In genomic region chr2:23530121-23530908, GRCh38 we compare ENCODE assay signal across 28 cellular contexts.
DNase-seq lines count a peak whose midpoint lies in the region.
"Had no signal": no experiment of that assay in that cellular context is flagged by ENCODE, and none has a peak within 500 bp of the region (broad histone marks: within the 10 kb centered on the region; RNA-seq: fewer than 3 reads in every experiment).

No MANE protein-coding gene starts in this region.

- in situ Hi-C loops in HAP-1 (cut with MboI; ENCODE audit: low sequenced_read_pairs), result no loop called here

- no peaks in the 10 kb centered on the region for H3K36me3 ChIP-seq in HAP-1 (replicated peaks)
- H3K36me3 ChIP-seq: left ventricle myocardium inferior, neural progenitor cell, prostate gland, SJCRH30 had no signal

- DNase-seq in NCI-H1417 (lab: John Stamatoyannopoulos, UW) (peak in 2 of 3 experiments; percentile 67 to 91), NCI-H1417 treated with DMSO at 0.1 percent for 48 hours (lab: John Stamatoyannopoulos, UW) (no peak), DMS 273 treated with DMSO at 0.1 percent for 48 hours (lab: John Stamatoyannopoulos, UW) (peak; percentile 98), NCI-H345 (lab: John Stamatoyannopoulos, UW) (peak; percentile 75), inferior parietal cortex (ENCODE audit: extremely low spot score) (peak; percentile 40), HAP-1 (ENCODE audit: low spot score in 2 of 2) (no peak), hepatic stellate cell (ENCODE audit: low spot score) (no peak)
- no peak for DNase-seq in activated CD4-positive, alpha-beta T cell treated with anti-CD3 and anti-CD28 coated beads for 4 hours
- DNase-seq: 8988T; activated CD4-positive, alpha-beta T cell treated with anti-CD3 and anti-CD28 coated beads, Interleukin-2, amount 50 U/mL, for 1 hour; activated effector memory CD4-positive, alpha-beta T cell treated with Interleukin-2 at 50 U/mL for 16 hours; body of pancreas; CD8-positive, alpha-beta memory T cell; effector CD8-positive, alpha-beta T cell; erythroblast; foreskin fibroblast; immature natural killer cell; IMR-90; left ventricle myocardium inferior; midbrain; NCI-H1092 treated with DMSO at 0.1 percent for 48 hours; NK-92 treated with Interleukin-12 subunit alpha and Interleukin-12 subunit beta, amount 100 ng/mL, for 24 hours; SJCRH30; stimulated activated CD4-positive, alpha-beta T cell treated with anti-CD3 and anti-CD28 coated beads, Interleukin-4, amount 100 ng/mL, for 24 hours had no signal

- H3K27me3 ChIP-seq in HAP-1 (ENCODE audit: low read depth), result no peaks in the 10 kb centered on the region
- H3K27me3 ChIP-seq: body of pancreas, hepatocyte, neural progenitor cell, SJCRH30 had no signal

- no peaks in the 10 kb centered on the region for H3K4me1 ChIP-seq in HAP-1
- H3K4me1 ChIP-seq: left ventricle myocardium inferior had no signal

- no peaks in the 10 kb centered on the region for H3K9me3 ChIP-seq in HAP-1
- H3K9me3 ChIP-seq: body of pancreas, left ventricle myocardium inferior, prostate gland, SJCRH30 had no signal

- H3K4me3 ChIP-seq in HAP-1, result no peak overlapping the region
- H3K4me3 ChIP-seq: body of pancreas, hepatocyte, left ventricle myocardium inferior, neural progenitor cell, prostate gland, SJCRH30, skin epidermis had no signal

Comparison
In these comparisons a context has a peak if more than half of its experiments do, and no peak if none do; other contexts are left out.
1. DNase-seq: peak in NCI-H1417 (2 of 3), DMS 273 treated with DMSO at 0.1 percent for 48 hours (single experiment), NCI-H345 (single experiment) and inferior parietal cortex (single experiment); none in NCI-H1417 treated with DMSO at 0.1 percent for 48 hours (single experiment), HAP-1 (0 of 2), activated CD4-positive, alpha-beta T cell treated with anti-CD3 and anti-CD28 coated beads for 4 hours (0 of 2) and hepatic stellate cell (single experiment).